Comparison of ENCODE assay signal across 20 cellular contexts in genomic region chr12:105928436-105928835, GRCh38.
DNase-seq lines count a peak whose midpoint lies in the region; ATAC-seq, FAIRE-seq and TF ChIP-seq lines count a peak whose summit lies in the region.
"Had no signal": no experiment of that assay in that cellular context is flagged by ENCODE, and none has a peak within 500 bp of the region (broad histone marks: within the 10 kb centered on the region; RNA-seq: fewer than 3 reads in every experiment).

No MANE protein-coding gene starts in this region.

- TF ChIP-seq CTCF in foreskin keratinocyte (conservative IDR thresholded peaks at IDR 0.05) = no peak

- H3K27ac ChIP-seq in foreskin keratinocyte = peak overlapping the region; percentile 7
- H3K27ac ChIP-seq in small intestine (ENCODE audit: low read depth in 1 of 2, low read length in 1 of 2) = no peak overlapping the region
- H3K27ac ChIP-seq: left ventricle myocardium inferior had no signal

- H3K4me1 ChIP-seq in foreskin keratinocyte = peaks cover 39% of the 10 kb centered on the region
- no peaks in the 10 kb centered on the region for H3K4me1 ChIP-seq in small intestine (ENCODE audit: control insufficient read depth in 2 of 2, insufficient read depth in 1 of 2, low read depth in 1 of 2, low read length in 1 of 2)

- ATAC-seq in foreskin keratinocyte = peak; percentile 76
- ATAC-seq: activated naive CD4-positive, alpha-beta T cell treated with anti-CD3 and anti-CD28 coated beads, Interleukin-2, amount 50 U/mL, for 72 hours had no signal

- H3K27me3 ChIP-seq in foreskin keratinocyte (no peaks in the 10 kb centered on the region), small intestine (ENCODE audit: control insufficient read depth in 2 of 2, insufficient read depth in 2 of 2, low read length in 2 of 2) (peaks cover 0 to 3% of the 10 kb centered on the region in 2 donors)

- no peak overlapping the region for H3K4me3 ChIP-seq in small intestine (ENCODE audit: low read depth in 1 of 2, low read length in 2 of 2)
- H3K4me3 ChIP-seq: left ventricle myocardium inferior had no signal

- H3K36me3 ChIP-seq in small intestine (ENCODE audit: control insufficient read depth in 2 of 2, insufficient read depth in 2 of 2, low read length in 2 of 2) = no peaks in the 10 kb centered on the region
- H3K36me3 ChIP-seq: left ventricle myocardium inferior had no signal

- H3K9me3 ChIP-seq in small intestine (ENCODE audit: control insufficient read depth, low read depth) = no peaks in the 10 kb centered on the region
- H3K9me3 ChIP-seq: left ventricle myocardium inferior had no signal

- 9 to 48% (median 30%) methylated on average over 3 of the region's 3 CpGs for WGBS in small intestine, 3 donors

- DNase-seq in HPDE6-E6E7 (ENCODE audit: extremely low spot score) (peak; percentile 89), NCI-H510A treated with DMSO at 0.1 percent for 48 hours (lab: John Stamatoyannopoulos, UW) (peak; percentile 14), foreskin keratinocyte (peak; percentile 99), small intestine (peak; percentile 10), epidermal melanocyte (ENCODE audit: insufficient read length, low spot score) (no peak), NCI-H187 (lab: John Stamatoyannopoulos, UW) (no peak), NOMO-1 (lab: John Stamatoyannopoulos, UW; ENCODE audit: unreplicated experiment in 2 of 2) (no peak), NCI-H2081 treated with DMSO at 0.1 percent for 48 hours (lab: John Stamatoyannopoulos, UW) (no peak)
- DNase-seq: activated CD4-positive, alpha-beta T cell treated with anti-CD3 and anti-CD28 coated beads for 4 hours; effector memory CD4-positive, alpha-beta T cell; head of caudate nucleus; KG1; left ventricle myocardium inferior; NCI-H2107; NCI-H748 treated with DMSO at 0.1 percent for 48 hours; OCI-M1; SHP77 treated with DMSO at 0.1 percent for 48 hours had no signal

- FAIRE-seq in small intestine (lab: Jason Lieb, UNC) = no peak
- FAIRE-seq: GM12892, H1 had no signal

Comparison
In these comparisons a context has a peak if more than half of its experiments do, and no peak if none do; other contexts are left out.
1. DNase-seq: peak in HPDE6-E6E7 (single experiment), NCI-H510A treated with DMSO at 0.1 percent for 48 hours (single experiment), foreskin keratinocyte (2 of 2) and small intestine (single experiment); none in epidermal melanocyte (single experiment), NCI-H187 (0 of 2), NOMO-1 (0 of 2) and NCI-H2081 treated with DMSO at 0.1 percent for 48 hours (single experiment).